30 cellular contexts compared by ENCODE assay signal in genomic region chr10:120184547-120185337, GRCh38.
A peak's percentile ranks its signal among the peaks of the same experiment; 100 is the strongest.
DNase-seq lines count a peak whose midpoint lies in the region; ATAC-seq, FAIRE-seq and TF ChIP-seq lines count a peak whose summit lies in the region.
"Had no signal": no experiment of that assay in that cellular context is flagged by ENCODE, and none has a peak within 500 bp of the region (broad histone marks: within the 10 kb centered on the region; RNA-seq: fewer than 3 reads in every experiment).

No MANE protein-coding gene starts in this region.

- H3K4me3 ChIP-seq in Panc1 (ENCODE audit: low read depth in 2 of 2, low read length in 2 of 2) = no peak overlapping the region
- no peak overlapping the region for H3K4me3 ChIP-seq in CD4-positive, alpha-beta memory T cell (ENCODE audit: low read length in 2 of 2)
- H3K4me3 ChIP-seq: adrenal gland, body of pancreas, gastroesophageal sphincter, GM23248, thoracic aorta, vagina had no signal

- no peak for TF ChIP-seq POLR2A in H54 (IDR thresholded peaks at IDR 0.05; ENCODE audit: low read depth, low read length)

- H3K4me1 Mint-ChIP-seq in CD4-positive, alpha-beta memory T cell = no peaks in the 10 kb centered on the region

- in situ Hi-C loops in Panc1 (cut with HindIII; ENCODE audit: low pct_unique_long_range_greater_than_20kb, low sequenced_read_pairs) = no loop called here

- no peak for FAIRE-seq in H54 (lab: Jason Lieb, UNC)
- FAIRE-seq: A204.1, islet of Langerhans, RCC 7860 had no signal

- H3K27me3 ChIP-seq in Panc1 (ENCODE audit: control insufficient read depth, insufficient read depth, low read length) = no peaks in the 10 kb centered on the region
- H3K27me3 ChIP-seq in CD4-positive, alpha-beta memory T cell (ENCODE audit: insufficient read depth, low read length) = no peaks in the 10 kb centered on the region
- H3K27me3 ChIP-seq: adrenal gland, body of pancreas, gastroesophageal sphincter, vagina had no signal

- H3K36me3 ChIP-seq in Panc1 (ENCODE audit: control insufficient read depth, insufficient read depth, low read length) = no peaks in the 10 kb centered on the region
- H3K36me3 ChIP-seq in CD4-positive, alpha-beta memory T cell (ENCODE audit: insufficient read depth, low read length) = no peaks in the 10 kb centered on the region
- H3K36me3 ChIP-seq: adrenal gland, gastroesophageal sphincter, thoracic aorta, vagina had no signal

- no TSS peak for BruUV-seq in Panc1 (replicated peaks; lab: Mats Ljungman, UMichigan)

- H3K4me3 Mint-ChIP-seq in CD4-positive, alpha-beta memory T cell = peak overlapping the region in 1 of 8 donors; percentile 43
- H3K4me3 Mint-ChIP-seq: activated T-cell treated with anti-CD3 and anti-CD28 coated beads, Interleukin-2, amount 50 U/mL, for 4 hours; naive thymus-derived CD8-positive, alpha-beta T cell had no signal

- H3K4me1 ChIP-seq in Panc1 (ENCODE audit: control insufficient read depth, insufficient read depth, low read length) = no peaks in the 10 kb centered on the region
- no peaks in the 10 kb centered on the region for H3K4me1 ChIP-seq in CD4-positive, alpha-beta memory T cell (ENCODE audit: insufficient read depth, low read length)
- H3K4me1 ChIP-seq: adrenal gland, gastroesophageal sphincter, vagina had no signal

- TF ChIP-seq CTCF in Panc1 (IDR thresholded peaks at IDR 0.05) = peak; percentile 10; the same call in 1 of the 2 replicates
- no peak for TF ChIP-seq CTCF in GM10266 (IDR thresholded peaks at IDR 0.05; ENCODE audit: control insufficient read depth, insufficient read depth, low read depth, missing control alignments)

- peaks cover 0 to 2% (median 0%) of the 10 kb centered on the region in 8 donors for H3K9me3 Mint-ChIP-seq in CD4-positive, alpha-beta memory T cell
- H3K9me3 Mint-ChIP-seq: activated T-cell treated with anti-CD3 and anti-CD28 coated beads, Interleukin-2, amount 50 U/mL, for 4 hours had no signal

- POLR2A ChIA-PET in Panc1 (lab: Charles Lee) = interaction anchor here (0.7 kb wide), 1 partner anchor 852 kb away, joined by 3 read pairs; no protein-coding TSS in a partner anchor
- POLR2A ChIA-PET in CD4-positive, alpha-beta memory T cell (lab: Charles Lee; ENCODE audit: partially characterized antibody) = no interaction called here

- H3K9me3 ChIP-seq in Panc1 (ENCODE audit: control insufficient read depth, insufficient read depth, low read depth, low read length) = no peaks in the 10 kb centered on the region
- H3K9me3 ChIP-seq in CD4-positive, alpha-beta memory T cell (ENCODE audit: control insufficient read depth in 1 of 2, low read length in 2 of 2) = no peaks in the 10 kb centered on the region
- H3K9me3 ChIP-seq: adrenal gland, body of pancreas, gastroesophageal sphincter, thoracic aorta, vagina had no signal

- ATAC-seq in Panc1 = no peak
- ATAC-seq: activated T-cell treated with anti-CD3 and anti-CD28 coated beads, Interleukin-2, amount 50 U/mL, for 4 hours; body of pancreas; gastroesophageal sphincter; left ventricle myocardium superior; naive thymus-derived CD8-positive, alpha-beta T cell; stimulated activated naive CD8-positive, alpha-beta T cell treated with anti-CD3 and anti-CD28 coated beads, Interleukin-15, Interleukin-2, amounts not matched to agents 100 U/mL and 50 U/mL, for 24 hours had no signal

- H3K27me3 Mint-ChIP-seq in CD4-positive, alpha-beta memory T cell = peaks cover 0 to 2% of the 10 kb centered on the region in 2 donors

- DNase-seq in NCI-H345 (lab: John Stamatoyannopoulos, UW) = peak; percentile 8
- DNase-seq in NCI-H345 treated with DMSO at 0.1 percent for 48 hours (lab: John Stamatoyannopoulos, UW; ENCODE audit: unreplicated experiment) = no peak
- DNase-seq in NCI-H146 (lab: John Stamatoyannopoulos, UW) = peak; percentile 43
- DNase-seq in Panc1 (ENCODE audit: low read depth, low spot score) = no peak
- DNase-seq in CD4-positive, alpha-beta memory T cell = no peak
- DNase-seq in GM10266 (ENCODE audit: extremely low spot score) = no peak
- DNase-seq in HuH-7 (ENCODE audit: low spot score) = no peak
- no peak for DNase-seq in H54 (ENCODE audit: insufficient read length, low spot score)
- DNase-seq: activated CD4-positive, alpha-beta T cell treated with anti-CD3 and anti-CD28 coated beads, Interleukin-2, amount 50 U/mL, for 1 hour; activated T-cell treated with anti-CD3 and anti-CD28 coated beads, Interleukin-2, amount 50 U/mL, for 4 hours; adrenal gland; body of pancreas; GM23248; hypothalamus; left ventricle myocardium superior; midbrain; naive thymus-derived CD8-positive, alpha-beta T cell; NCI-H1092 treated with DMSO at 0.1 percent for 48 hours; NCI-H2081; NCI-H524; SIG-M5; stimulated activated naive CD8-positive, alpha-beta T cell treated with anti-CD3 and anti-CD28 coated beads, Interleukin-15, Interleukin-2, amounts not matched to agents 100 U/mL and 50 U/mL, for 24 hours; SW 1271; T-helper 9 cell had no signal

- H3K36me3 Mint-ChIP-seq in CD4-positive, alpha-beta memory T cell = no peaks in the 10 kb centered on the region
- H3K36me3 Mint-ChIP-seq: naive thymus-derived CD8-positive, alpha-beta T cell had no signal

- intact Hi-C loops in Panc1 (cut with micrococcal nuclease; ENCODE audit: unreplicated experiment) = no loop called here
- intact Hi-C loops in CD4-positive, alpha-beta memory T cell (cut with micrococcal nuclease) = no loop called here

- H3K27ac ChIP-seq in Panc1 (ENCODE audit: low read length) = no peak overlapping the region
- H3K27ac ChIP-seq in CD4-positive, alpha-beta memory T cell (ENCODE audit: low read depth, low read length) = no peak overlapping the region
- H3K27ac ChIP-seq: adrenal gland, body of pancreas, gastroesophageal sphincter, GM23248, thoracic aorta, vagina had no signal

- CTCF ChIA-PET in Panc1 (lab: Charles Lee) = no interaction called here
- CTCF ChIA-PET in CD4-positive, alpha-beta memory T cell (lab: Charles Lee; ENCODE audit: partially characterized antibody) = no interaction called here

- H3K27ac Mint-ChIP-seq in CD4-positive, alpha-beta memory T cell = no peak overlapping the region

Comparison
In these comparisons a context has a peak if more than half of its experiments do, and no peak if none do; other contexts are left out.
1. DNase-seq: peak in NCI-H345 (single experiment) and NCI-H146 (single experiment); none in NCI-H345 treated with DMSO at 0.1 percent for 48 hours (single experiment), Panc1 (single experiment), CD4-positive, alpha-beta memory T cell (0 of 5), GM10266 (single experiment), HuH-7 (single experiment) and H54 (single experiment).